11 cellular contexts compared by ENCODE assay signal in the genomic region with DNA sequence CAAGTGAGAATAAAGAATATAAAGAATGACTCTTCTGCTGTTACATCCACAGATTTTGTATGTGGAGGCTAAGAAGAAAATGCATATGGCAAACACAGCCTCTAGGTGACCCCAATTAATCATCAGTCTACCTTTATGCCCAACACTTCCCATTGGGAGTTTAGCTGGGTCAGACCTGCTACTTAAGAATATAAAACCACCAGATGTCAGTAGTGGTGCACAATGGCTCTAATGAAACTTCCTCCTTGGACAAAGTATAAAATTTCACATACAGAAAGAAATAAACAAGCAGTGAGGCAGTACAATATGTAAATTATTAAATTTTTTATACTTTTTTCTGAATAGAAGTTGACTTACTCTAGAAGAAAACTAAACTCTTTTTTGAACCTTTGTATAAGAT.
DNase-seq lines count a peak whose midpoint lies in the region; ATAC-seq, FAIRE-seq and TF ChIP-seq lines count a peak whose summit lies in the region.
"Had no signal": no experiment of that assay in that cellular context is flagged by ENCODE, and none has a peak within 500 bp of the region (broad histone marks: within the 10 kb centered on the region; RNA-seq: fewer than 3 reads in every experiment).

No MANE protein-coding gene starts in this region.

- H3K9me3 ChIP-seq in liver (ENCODE audit: control insufficient read depth in 4 of 4, low read length in 3 of 4), result no peaks in the 10 kb centered on the region
- peaks cover 70% of the 10 kb centered on the region for H3K9me3 ChIP-seq in HepG2 (ENCODE audit: low read length)
- H3K9me3 ChIP-seq in adipocyte (ENCODE audit: control insufficient read depth, low read length), result no peaks in the 10 kb centered on the region
- H3K9me3 ChIP-seq in colonic mucosa, result no peaks in the 10 kb centered on the region

- no peak for ATAC-seq in HepG2
- ATAC-seq in GM21381 (IDR thresholded peaks at IDR 0.05; ENCODE audit: unreplicated experiment), result no peak
- no peak for ATAC-seq in HG02798 (IDR thresholded peaks at IDR 0.05; ENCODE audit: poor library complexity, unreplicated experiment)
- ATAC-seq: activated naive CD4-positive, alpha-beta T cell treated with anti-CD3 and anti-CD28 coated beads, Interleukin-2, amount 50 U/mL, for 72 hours had no signal

- H3K27me3 ChIP-seq in liver (ENCODE audit: control insufficient read depth in 4 of 4, insufficient read depth in 4 of 4, low read length in 3 of 4) (no peaks in the 10 kb centered on the region), HepG2 (ENCODE audit: control insufficient read depth in 1 of 2, insufficient read depth in 2 of 2, low read length in 2 of 2) (no peaks in the 10 kb centered on the region), adipocyte (replicated peaks; ENCODE audit: control insufficient read depth, insufficient read depth, low read length) (no peaks in the 10 kb centered on the region), colonic mucosa (no peaks in the 10 kb centered on the region)

- TF ChIP-seq CTCF in liver (IDR thresholded peaks at IDR 0.05; ENCODE audit: low read depth, low read length, missing input control), result peak; percentile 22
- TF ChIP-seq CTCF in HepG2 (CRISPR knock-in tag; IDR thresholded peaks at IDR 0.05), result no peak
- no peak for TF ChIP-seq CTCF in colonic mucosa (IDR thresholded peaks at IDR 0.05)

- H3K4me1 ChIP-seq in liver (ENCODE audit: control insufficient read depth in 4 of 4, insufficient read depth in 4 of 4, low read length in 3 of 4) (no peaks in the 10 kb centered on the region), HepG2 (ENCODE audit: insufficient read depth, low read length) (no peaks in the 10 kb centered on the region), adipocyte (ENCODE audit: control insufficient read depth, insufficient read depth, low read length) (no peaks in the 10 kb centered on the region), colonic mucosa (no peaks in the 10 kb centered on the region)

- FAIRE-seq in HepG2 (lab: Jason Lieb, UNC), result no peak

- BruUV-seq in HepG2 (replicated peaks; lab: Mats Ljungman, UMichigan), result no TSS peak

- no peaks in the 10 kb centered on the region for H4K20me1 ChIP-seq in HepG2 (ENCODE audit: insufficient read depth, low read length)

- H3K36me3 ChIP-seq in liver (ENCODE audit: control insufficient read depth in 4 of 4, insufficient read depth in 3 of 4, low read depth in 1 of 4, low read length in 3 of 4), result no peaks in the 10 kb centered on the region
- H3K36me3 ChIP-seq in HepG2 (replicated peaks in 1 of 2; ENCODE audit: control insufficient read depth in 1 of 2, insufficient read depth in 2 of 2, low read length in 2 of 2), result no peaks in the 10 kb centered on the region
- H3K36me3 ChIP-seq in adipocyte (ENCODE audit: control insufficient read depth, insufficient read depth, low read length, severe bottlenecking), result no peaks in the 10 kb centered on the region
- no peaks in the 10 kb centered on the region for H3K36me3 ChIP-seq in colonic mucosa

- TF ChIP-seq POLR2A in HepG2 (IDR thresholded peaks at IDR 0.05; ENCODE audit: insufficient read depth in 1 of 2, low read depth in 2 of 2, low read length in 2 of 2), result no peak

- no peak overlapping the region for H3K4me2 ChIP-seq in HepG2 (ENCODE audit: low read depth, low read length)

- TF ChIP-seq EP300 in HepG2 (IDR thresholded peaks at IDR 0.05; ENCODE audit: low read depth in 2 of 2, low read length in 2 of 2) (no peak), HepG2 (CRISPR knock-in tag; IDR thresholded peaks at IDR 0.05; ENCODE audit: borderline replicate concordance) (no peak)

- TF ChIP-seq RAD21 in liver (IDR thresholded peaks at IDR 0.05) (peak; percentile 57 to 74), HepG2 (CRISPR knock-in tag; IDR thresholded peaks at IDR 0.05) (no peak)

- H3K4me3 ChIP-seq in liver (ENCODE audit: low read depth in 1 of 3, low read length in 3 of 3), result no peak overlapping the region
- H3K4me3 ChIP-seq in HepG2 (replicated peaks in 1 of 3; ENCODE audit: insufficient read depth in 1 of 3, low read depth in 2 of 3, low read length in 3 of 3), result no peak overlapping the region
- no peak overlapping the region for H3K4me3 ChIP-seq in adipocyte (ENCODE audit: low read length)
- no peak overlapping the region for H3K4me3 ChIP-seq in colonic mucosa

- no peak overlapping the region for H2AFZ ChIP-seq in HepG2 (ENCODE audit: low read length)

- intact Hi-C loops in HepG2 (cut with micrococcal nuclease; ENCODE audit: unreplicated experiment) (no loop called here), colonic mucosa (cut with DNase I) (no loop called here)

- CTCF ChIA-PET in HepG2 (lab: Yijun Ruan, JAX; ENCODE audit: low intra/inter-chr PET ratio, low total read pairs), result no interaction called here

- in situ Hi-C loops in HepG2 (cut with HindIII; ENCODE audit: extremely low pct_ligation_motif_present, low pct_unique_long_range_greater_than_20kb), result no loop called here

- POLR2A ChIA-PET in HepG2 (lab: Yijun Ruan, JAX), result no interaction called here

- no peak for DNase-seq in HepG2 (ENCODE audit: low spot score)
- peak; percentile 62 for DNase-seq in adipocyte (ENCODE audit: low read depth)
- peak; percentile 41 for DNase-seq in kidney tubule cell (ENCODE audit: low spot score)
- no peak for DNase-seq in colonic mucosa
- no peak for DNase-seq in AML-193 (lab: John Stamatoyannopoulos, UW)
- DNase-seq: COR-L47, NCI-H146 had no signal

- H3K79me2 ChIP-seq in HepG2 (ENCODE audit: insufficient read depth, low read length), result no peaks in the 10 kb centered on the region

- no peak overlapping the region for H3K27ac ChIP-seq in liver (ENCODE audit: low read depth in 1 of 2, low read length in 2 of 2)
- H3K27ac ChIP-seq in HepG2 (ENCODE audit: extremely low read length, insufficient read depth, low read length), result no peak overlapping the region
- H3K27ac ChIP-seq in colonic mucosa, result no peak overlapping the region

- H3K9ac ChIP-seq in liver (ENCODE audit: low read depth in 1 of 2, low read length in 2 of 2) (no peak overlapping the region), HepG2 (ENCODE audit: insufficient read depth, low read depth, low read length) (no peak overlapping the region), adipocyte (ENCODE audit: low read length) (no peak overlapping the region), colonic mucosa (ENCODE audit: low read depth in 2 of 2, low read length in 2 of 2) (no peak overlapping the region)

TF ChIP-seq in liver, 16 proteins besides CTCF, POLR2A, EP300 and RAD21:
- TF ChIP-seq NR2F2 (IDR thresholded peaks at IDR 0.05) (no peak), SP1 (IDR thresholded peaks at IDR 0.05) (no peak), EGR1 (IDR thresholded peaks at IDR 0.05; ENCODE audit: low read depth in 2 of 2) (no peak)
- TF ChIP-seq, protein P1, sequence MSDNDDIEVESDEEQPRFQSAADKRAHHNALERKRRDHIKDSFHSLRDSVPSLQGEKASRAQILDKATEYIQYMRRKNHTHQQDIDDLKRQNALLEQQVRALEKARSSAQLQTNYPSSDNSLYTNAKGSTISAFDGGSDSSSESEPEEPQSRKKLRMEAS (IDR thresholded peaks at IDR 0.05), result no peak
- TF ChIP-seq, protein P2, sequence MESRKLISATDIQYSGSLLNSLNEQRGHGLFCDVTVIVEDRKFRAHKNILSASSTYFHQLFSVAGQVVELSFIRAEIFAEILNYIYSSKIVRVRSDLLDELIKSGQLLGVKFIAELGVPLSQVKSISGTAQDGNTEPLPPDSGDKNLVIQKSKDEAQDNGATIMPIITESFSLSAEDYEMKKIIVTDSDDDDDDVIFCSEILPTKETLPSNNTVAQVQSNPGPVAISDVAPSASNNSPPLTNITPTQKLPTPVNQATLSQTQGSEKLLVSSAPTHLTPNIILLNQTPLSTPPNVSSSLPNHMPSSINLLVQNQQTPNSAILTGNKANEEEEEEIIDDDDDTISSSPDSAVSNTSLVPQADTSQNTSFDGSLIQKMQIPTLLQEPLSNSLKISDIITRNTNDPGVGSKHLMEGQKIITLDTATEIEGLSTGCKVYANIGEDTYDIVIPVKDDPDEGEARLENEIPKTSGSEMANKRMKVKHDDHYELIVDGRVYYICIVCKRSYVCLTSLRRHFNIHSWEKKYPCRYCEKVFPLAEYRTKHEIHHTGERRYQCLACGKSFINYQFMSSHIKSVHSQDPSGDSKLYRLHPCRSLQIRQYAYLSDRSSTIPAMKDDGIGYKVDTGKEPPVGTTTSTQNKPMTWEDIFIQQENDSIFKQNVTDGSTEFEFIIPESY (IDR thresholded peaks at IDR 0.05), result no peak

TF ChIP-seq in HepG2, 621 proteins besides CTCF, POLR2A, EP300 and RAD21:
- TF ChIP-seq ZC3H4 (CRISPR knock-in tag; IDR thresholded peaks at IDR 0.05; ENCODE audit: borderline replicate concordance), result no peak
- TF ChIP-seq CHCHD3 (CRISPR knock-in tag; IDR thresholded peaks at IDR 0.05), result no peak
- no peak for TF ChIP-seq ETV5 (CRISPR knock-in tag; IDR thresholded peaks at IDR 0.05; ENCODE audit: borderline replicate concordance)
- no peak for TF ChIP-seq FOXC1 (CRISPR knock-in tag; IDR thresholded peaks at IDR 0.05; ENCODE audit: borderline replicate concordance)
- TF ChIP-seq GZF1 (CRISPR knock-in tag; IDR thresholded peaks at IDR 0.05), result no peak
- no peak for TF ChIP-seq THAP8 (CRISPR knock-in tag; IDR thresholded peaks at IDR 0.05; ENCODE audit: borderline replicate concordance)
- no peak for TF ChIP-seq ZNF580 (CRISPR knock-in tag; IDR thresholded peaks at IDR 0.05; ENCODE audit: borderline replicate concordance, low read depth)
- no peak for TF ChIP-seq MYC (CRISPR knock-in tag; IDR thresholded peaks at IDR 0.05; ENCODE audit: borderline replicate concordance)
- TF ChIP-seq RFXANK (CRISPR knock-in tag; IDR thresholded peaks at IDR 0.05), result no peak
- TF ChIP-seq ZSCAN30 (CRISPR knock-in tag; IDR thresholded peaks at IDR 0.05), result no peak
- TF ChIP-seq XRCC5 (optimal IDR thresholded peaks at IDR 0.05; ENCODE audit: low read length), result no peak
- TF ChIP-seq SATB2 (CRISPR knock-in tag; IDR thresholded peaks at IDR 0.05), result no peak
- TF ChIP-seq HMG20A (CRISPR knock-in tag; IDR thresholded peaks at IDR 0.05; ENCODE audit: borderline replicate concordance), result no peak
- no peak for TF ChIP-seq SOX6 (IDR thresholded peaks at IDR 0.05)
- no peak for TF ChIP-seq SOX6 (CRISPR knock-in tag; IDR thresholded peaks at IDR 0.05)
- TF ChIP-seq RFX3 (CRISPR knock-in tag; IDR thresholded peaks at IDR 0.05), result no peak
- TF ChIP-seq SRSF4 (IDR thresholded peaks at IDR 0.05; ENCODE audit: low read depth, low read length, poor library complexity, severe bottlenecking), result no peak

Comparison
In these comparisons a context has a peak if more than half of its experiments do, and no peak if none do; other contexts are left out.
1. DNase-seq: peak in adipocyte (single experiment) and kidney tubule cell (single experiment); none in HepG2 (single experiment), colonic mucosa (single experiment) and AML-193 (0 of 2).